In genomic region chr1:230385173-230385480, GRCh38 we compare ENCODE assay signal across 25 cellular contexts. TPM values are rescaled to one million over a fixed set of nuclear protein-coding genes. Genes with fewer than 3 reads are reported as not detected.
"Had no signal": no experiment of that assay in that cellular context is flagged by ENCODE, and none has a peak within 500 bp of the region (broad histone marks: within the 10 kb centered on the region; RNA-seq: fewer than 3 reads in every experiment).

No MANE protein-coding gene starts in this region.

- ATAC-seq: activated CD4-positive, CD25-positive, alpha-beta regulatory T cell treated with anti-CD3 and anti-CD28 coated beads, Interleukin-2, amount 50 U/mL, for 24 hours; left colon; sciatic nerve; stimulated activated naive CD8-positive, alpha-beta T cell treated with anti-CD3 and anti-CD28 coated beads, Interleukin-15, Interleukin-2, amounts not matched to agents 100 U/mL and 50 U/mL, for 24 hours had no signal

- H3K79me2 ChIP-seq: hepatocyte had no signal

- H3K9me3 ChIP-seq: ovary, prostate gland, testis, transverse colon had no signal

- H3K4me2 ChIP-seq: hepatocyte had no signal

- H3K36me3 ChIP-seq: ovary, prostate gland, transverse colon had no signal

- H3K4me3 ChIP-seq: coronary artery, dorsolateral prefrontal cortex, hepatocyte, ovary, prostate gland, skin epidermis, testis, transverse colon had no signal

- H3K27ac ChIP-seq: coronary artery, hepatocyte, ovary, prostate gland, skin epidermis, testis, transverse colon, WERI-Rb-1 had no signal

- H2AFZ ChIP-seq: hepatocyte had no signal

- DNase-seq: activated CD4-positive, alpha-beta T cell treated with anti-CD3 and anti-CD28 coated beads for 48 hours; activated CD4-positive, alpha-beta T cell treated with anti-CD3 and anti-CD28 coated beads, Interleukin-2, amount 50 U/mL, for 48 hours; activated CD8-positive, alpha-beta memory T cell treated with anti-CD3 and anti-CD28 coated beads for 24 hours; activated effector memory CD4-positive, alpha-beta T cell treated with Interleukin-2 at 50 U/mL for 16 hours; activated naive CD4-positive, alpha-beta T cell treated with Interleukin-2 at 50 U/mL for 16 hours; anterior cingulate cortex; dorsolateral prefrontal cortex; effector memory CD4-positive, alpha-beta T cell; left colon; mammary epithelial cell; ovary; retina; stimulated activated CD4-positive, alpha-beta T cell treated with anti-CD3 and anti-CD28 coated beads, Interleukin-12 subunit alpha, Interleukin-12 subunit beta, amount 100 ng/mL, for 4 hours; stimulated activated CD4-positive, alpha-beta T cell treated with anti-CD3 and anti-CD28 coated beads, Interleukin-4, amount 100 ng/mL, for 1 hour; stimulated activated naive CD8-positive, alpha-beta T cell treated with anti-CD3 and anti-CD28 coated beads, Interleukin-15, Interleukin-2, amounts not matched to agents 100 U/mL and 50 U/mL, for 24 hours; T1000; testis; transverse colon; WERI-Rb-1 had no signal

- H3K27me3 ChIP-seq: dorsolateral prefrontal cortex, hepatocyte, ovary, testis, transverse colon had no signal

RNA-seq across cellular contexts. Expression of gene PGBD5, which starts 41.0 kb away (rescaled TPM):
- polyA plus RNA-seq: mammary epithelial cell had no signal
